In the genomic region with DNA sequence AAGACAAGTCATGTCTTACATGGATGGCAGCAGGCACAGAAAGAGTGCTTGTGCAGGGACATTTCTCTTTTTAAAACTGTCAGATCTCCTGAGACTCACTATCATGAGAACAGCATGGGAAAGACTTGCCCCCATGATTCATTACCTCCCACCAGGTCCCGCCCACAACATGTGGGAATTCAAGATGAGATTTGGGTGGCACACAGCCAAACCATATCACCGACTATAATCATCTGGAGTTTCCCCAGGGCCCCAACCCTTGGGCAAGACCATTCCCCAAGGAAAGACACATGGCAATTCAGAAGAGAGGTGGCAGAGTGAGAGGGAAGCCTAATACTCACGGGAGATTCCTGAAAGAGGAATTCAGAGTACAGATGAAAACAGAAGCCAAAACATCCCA, we compare ENCODE assay signal across 18 cellular contexts.
"Had no signal": no experiment of that assay in that cellular context is flagged by ENCODE, and none has a peak within 500 bp of the region (broad histone marks: within the 10 kb centered on the region; RNA-seq: fewer than 3 reads in every experiment).

No MANE protein-coding gene starts in this region.

- H3K9me3 ChIP-seq: breast epithelium, gastroesophageal sphincter, left lung, prostate gland, stomach, testis had no signal

- H3K27ac ChIP-seq: breast epithelium, epithelial cell of prostate, gastroesophageal sphincter, hepatocyte, left lung, prostate gland, stomach, testis had no signal

- H3K79me2 ChIP-seq: hepatocyte had no signal

- H3K4me1 ChIP-seq: breast epithelium, left lung, prostate gland, stomach, testis had no signal

- H3K4me3 ChIP-seq: breast epithelium, gastroesophageal sphincter, hepatocyte, left lung, prostate gland, stomach, testis had no signal

- H3K27me3 ChIP-seq: breast epithelium, gastroesophageal sphincter, hepatocyte, left lung, stomach, testis had no signal

- H3K36me3 ChIP-seq: breast epithelium, left lung, prostate gland had no signal

- H2AFZ ChIP-seq: hepatocyte had no signal

- DNase-seq: activated CD4-positive, alpha-beta T cell treated with anti-CD3 and anti-CD28 coated beads, Interleukin-2, amount 10 ng/mL, durations not matched to agents 7 days and 5 days; activated CD8-positive, alpha-beta memory T cell treated with anti-CD3 and anti-CD28 coated beads, Interleukin-2, amount 50 U/mL, for 48 hours; activated naive CD8-positive, alpha-beta T cell treated with anti-CD3 and anti-CD28 coated beads, Interleukin-2, amount 10 ng/mL, durations not matched to agents 7 days and 5 days; aorta; cerebellar nuclear complex; dermis blood vessel endothelial cell; effector memory CD8-positive, alpha-beta T cell; kidney; left lung; occipital lobe; stimulated activated CD4-positive, alpha-beta T cell treated with anti-CD3 and anti-CD28 coated beads, Interleukin-1b, Interleukin-23, amount 100 ng/mL, for 48 hours; stomach; testis had no signal

- H3K4me2 ChIP-seq: hepatocyte had no signal
